ENCODE assay signal across 8 cellular contexts in genomic region chr2:73113634-73113958, GRCh38. TPM values are rescaled to one million over a fixed set of nuclear protein-coding genes. Genes with fewer than 3 reads are reported as not detected.
DNase-seq lines count a peak whose midpoint lies in the region; ATAC-seq and TF ChIP-seq lines count a peak whose summit lies in the region.

No MANE protein-coding gene starts in this region.

- CTCF ChIA-PET in T-cell (lab: Charles Lee) = interaction anchor here (0.6 to 1.9 kb wide), 3 partner anchors 28 to 100 kb away, joined by 3 to 10 read pairs (median 4); partner anchors contain the start of gene SMYD5 (in 1 of the 2)

- POLR2A ChIA-PET in T-cell (lab: Charles Lee) = interaction anchor here (0.7 to 0.8 kb wide), 3 partner anchors 99 to 1886 kb away, joined by 4 to 9 read pairs (median 8); no protein-coding TSS in a partner anchor

- H3K4me3 Mint-ChIP-seq in T-cell = peak overlapping the region; percentile 57 to 66 (median 62)

- H3K4me2 ChIP-seq in GM23248 (ENCODE audit: unreplicated experiment) = peak overlapping the region; percentile 61

- H3K4me3 ChIP-seq in GM23248 (peak overlapping the region; percentile 93), gastroesophageal sphincter (peak overlapping the region; percentile 78 to 82)

- H2AFZ ChIP-seq in GM23248 = peak overlapping the region; percentile 71; the same call in 1 of the 2 replicates

- peaks cover 2% of the 10 kb centered on the region; the same call in 1 of the 2 replicates for H4K20me1 ChIP-seq in GM23248 (ENCODE audit: insufficient read depth)

- H3K9me2 ChIP-seq in GM23248 (ENCODE audit: insufficient read depth) = no peaks in the 10 kb centered on the region

- in situ Hi-C loops in GM23248 (cut with MboI) (no loop called here), G401 (cut with HindIII; ENCODE audit: low sequenced_read_pairs) (no loop called here)

- H3K36me3 ChIP-seq in GM23248 (ENCODE audit: low read depth) (no peaks in the 10 kb centered on the region), gastroesophageal sphincter (no peaks in the 10 kb centered on the region)

- no peak for TF ChIP-seq POLR2A in gastroesophageal sphincter (IDR thresholded peaks at IDR 0.05)

- no peaks in the 10 kb centered on the region for H3K9me3 ChIP-seq in GM23248 (ENCODE audit: low read depth)
- H3K9me3 ChIP-seq in gastroesophageal sphincter = no peaks in the 10 kb centered on the region

- H3K79me2 ChIP-seq in GM23248 (ENCODE audit: insufficient read depth) = peaks cover 39% of the 10 kb centered on the region

- H3K4me1 Mint-ChIP-seq in T-cell = peaks cover 19 to 33% (median 20%) of the 10 kb centered on the region in 3 donors

- 2 to 7% methylated on average over 5 of the region's 5 CpGs for WGBS in GM23248 (ENCODE audit: low coverage in 1 of 2, low lambda C conversion rate in 2 of 2, missing lambda C conversion rate in 2 of 2), 2 experiments
- WGBS in gastroesophageal sphincter (ENCODE audit: low coverage in 1 of 2), 2 donors = 6 to 13% methylated on average over 3 to 5 of the region's 5 CpGs

- H3K36me3 Mint-ChIP-seq in T-cell = no peaks in the 10 kb centered on the region

- intact Hi-C loops in sciatic nerve (cut with DNase I) = no loop called here

- peaks cover 42% of the 10 kb centered on the region for H3F3A ChIP-seq in GM23248 (ENCODE audit: insufficient read depth)

- TF ChIP-seq EP300 in gastroesophageal sphincter (IDR thresholded peaks at IDR 0.05) = no peak

- no peak overlapping the region for H3K27ac Mint-ChIP-seq in T-cell

- TF ChIP-seq CTCF in gastroesophageal sphincter (IDR thresholded peaks at IDR 0.05) = peak in 1 of 4 experiments; percentile 5

- no peak for ATAC-seq in T-cell (replicated peaks in 1 of 4)
- ATAC-seq in gastroesophageal sphincter = no peak
- peak; percentile 5 for ATAC-seq in sciatic nerve
- ATAC-seq in GM21528 (IDR thresholded peaks at IDR 0.05; ENCODE audit: low FRiP score, unreplicated experiment) = no peak
- ATAC-seq in GM19455 (IDR thresholded peaks at IDR 0.05; ENCODE audit: unreplicated experiment) = no peak

- no peaks in the 10 kb centered on the region for H3K9me3 Mint-ChIP-seq in T-cell

- H3K9ac ChIP-seq in GM23248 = peak overlapping the region; percentile 99

- no peaks in the 10 kb centered on the region for H3K27me3 Mint-ChIP-seq in T-cell

- H3K4me1 ChIP-seq in GM23248 (ENCODE audit: insufficient read depth) (peaks cover 36% of the 10 kb centered on the region), gastroesophageal sphincter (peaks cover 0 to 44% (median 16%) of the 10 kb centered on the region in 3 donors)

- H3K27ac ChIP-seq in GM23248 = peak overlapping the region; percentile 94
- H3K27ac ChIP-seq in gastroesophageal sphincter = peak overlapping the region; percentile 72 to 96 (median 94)

- H3K27me3 ChIP-seq in GM23248 (replicated peaks; ENCODE audit: insufficient read depth) (no peaks in the 10 kb centered on the region), gastroesophageal sphincter (no peaks in the 10 kb centered on the region)

- DNase-seq in GM23248 = no peak
- DNase-seq in T-cell = no peak
- no peak for DNase-seq in sciatic nerve (ENCODE audit: low spot score)
- no peak for DNase-seq in G401 (ENCODE audit: low spot score)
- DNase-seq in NCI-H2171 treated with DMSO at 0.1 percent for 48 hours (lab: John Stamatoyannopoulos, UW) = no peak

RNA-seq across cellular contexts. Expression of gene RAB11FIP5, which starts 0.8 kb away (rescaled TPM):
- 71.9 and 76.6 TPM in 2 replicates for total RNA-seq in GM23248 (2014; rRNA removed; shearing (Covaris generic))
- 34.4 and 35.0 TPM in 2 replicates for polyA plus RNA-seq in GM23248 (2016; fragmentation: Nextera tagmentation; extraction: Ambion mirVana)
- 10 to 100 TPM in 4 of 5 donors, 1 to 10 TPM in 1; 7.9 to 15.2 (median 11.0) TPM for total RNA-seq in T-cell
- total RNA-seq in gastroesophageal sphincter = 10 to 100 TPM; 25.4 to 49.5 (median 29.4) TPM
- 40.3 TPM for total RNA-seq in sciatic nerve
- total RNA-seq in G401 (2014; rRNA removed; shearing (Covaris generic)) = 18.1 and 19.0 TPM in 2 replicates

RNA-seq across cellular contexts. Expression of gene SFXN5, which starts 42.1 kb away (rescaled TPM):
- total RNA-seq in GM23248 (2014; rRNA removed; shearing (Covaris generic)) = 16.4 and 17.1 TPM in 2 replicates
- polyA plus RNA-seq in GM23248 (2016; fragmentation: Nextera tagmentation; extraction: Ambion mirVana) = 7.3 and 10.0 TPM in 2 replicates
- 10 to 100 TPM in 2 of 5 donors, 1 to 10 TPM in 3; 6.3 to 14.2 (median 9.7) TPM for total RNA-seq in T-cell
- 10 to 100 TPM in 1 of 4 donors, 1 to 10 TPM in 3; 5.7 to 11.8 (median 6.7) TPM for total RNA-seq in gastroesophageal sphincter
- total RNA-seq in sciatic nerve = 19.5 TPM
- 11.4 and 24.6 TPM in 2 replicates for total RNA-seq in G401 (2014; rRNA removed; shearing (Covaris generic))
